In the genomic region with DNA sequence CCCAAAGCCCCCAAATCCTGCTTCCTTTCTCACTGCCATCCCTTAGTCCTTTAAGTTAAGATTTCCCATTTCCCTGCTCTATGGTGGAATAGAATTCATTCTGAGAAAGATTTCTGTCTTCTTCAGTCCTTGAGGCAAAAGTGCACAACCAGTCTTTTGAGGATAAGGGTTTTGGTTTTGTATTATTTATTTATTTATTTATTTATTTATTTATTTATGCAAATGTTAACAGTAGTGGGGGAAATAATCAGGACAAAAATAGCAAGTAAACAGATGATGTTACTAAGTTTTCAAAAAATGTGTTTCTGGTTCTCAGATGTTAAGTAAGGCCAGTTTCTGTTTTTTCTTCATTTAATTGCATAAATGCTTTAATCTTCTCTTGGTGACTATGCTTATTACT, we compare ENCODE assay signal across 37 cellular contexts.
"Had no signal": no experiment of that assay in that cellular context is flagged by ENCODE, and none has a peak within 500 bp of the region (broad histone marks: within the 10 kb centered on the region; RNA-seq: fewer than 3 reads in every experiment).

No MANE protein-coding gene starts in this region.

- H3K4me1 Mint-ChIP-seq: brain had no signal

- DNase-seq: activated CD4-positive, alpha-beta memory T cell treated with anti-CD3 and anti-CD28 coated beads, Interleukin-2, amount 10 ng/mL, durations not matched to agents 7 days and 5 days; activated CD4-positive, alpha-beta T cell treated with anti-CD3 and anti-CD28 coated beads for 1 hour; activated CD4-positive, alpha-beta T cell treated with anti-CD3 and anti-CD28 coated beads for 36 hours; activated CD4-positive, alpha-beta T cell treated with anti-CD3 and anti-CD28 coated beads for 48 hours; activated CD4-positive, alpha-beta T cell treated with anti-CD3 and anti-CD28 coated beads, Interleukin-2, amount 10 ng/mL, durations not matched to agents 7 days and 5 days; activated CD4-positive, alpha-beta T cell treated with anti-CD3 and anti-CD28 coated beads, Interleukin-2, amount 50 U/mL, for 48 hours; activated CD4-positive, CD25-positive, alpha-beta regulatory T cell; activated CD8-positive, alpha-beta memory T cell treated with anti-CD3 and anti-CD28 coated beads for 24 hours; activated CD8-positive, alpha-beta memory T cell treated with anti-CD3 and anti-CD28 coated beads, Interleukin-2, amount 10 ng/mL, durations not matched to agents 7 days and 5 days; activated CD8-positive, alpha-beta memory T cell treated with anti-CD3 and anti-CD28 coated beads, Interleukin-2, amount 50 U/mL, for 48 hours; activated CD8-positive, alpha-beta T cell treated with anti-CD3 and anti-CD28 coated beads, Interleukin-2, amount 10 ng/mL, durations not matched to agents 7 days and 5 days; activated effector memory CD4-positive, alpha-beta T cell treated with Interleukin-2 at 50 U/mL for 16 hours; activated gamma-delta T cell; activated naive CD4-positive, alpha-beta T cell treated with anti-CD3 and anti-CD28 coated beads, Interleukin-2, amount 10 ng/mL, durations not matched to agents 7 days and 5 days; activated naive CD4-positive, alpha-beta T cell treated with Interleukin-2 at 50 U/mL for 16 hours; activated naive CD8-positive, alpha-beta T cell treated with anti-CD3 and anti-CD28 coated beads, Interleukin-2, amount 10 ng/mL, durations not matched to agents 7 days and 5 days; activated naive CD8-positive, alpha-beta T cell treated with anti-CD3 and anti-CD28 coated beads, Interleukin-2, amount 50 U/mL, for 24 hours; activated T-cell treated with anti-CD3 and anti-CD28 coated beads, Interleukin-2, amount 50 U/mL, for 24 hours; activated T-cell treated with anti-CD3 and anti-CD28 coated beads, Interleukin-2, amount 50 U/mL, for 48 hours; amygdala; anterior cingulate cortex; central memory CD4-positive, alpha-beta T cell; T-helper 1 cell; T-helper 2 cell; T-helper 9 cell had no signal

- FAIRE-seq: bronchial epithelial cell, TTC549 had no signal

- ATAC-seq: activated CD4-positive, alpha-beta T cell treated with anti-CD3 and anti-CD28 coated beads for 36 hours; activated CD4-positive, CD25-positive, alpha-beta regulatory T cell treated with anti-CD3 and anti-CD28 coated beads, Interleukin-2, amount 50 U/mL, for 24 hours; activated CD8-positive, alpha-beta memory T cell treated with anti-CD3 and anti-CD28 coated beads, Interleukin-2, amount 10 ng/mL, durations not matched to agents 7 days and 5 days; activated CD8-positive, alpha-beta T cell treated with anti-CD3 and anti-CD28 coated beads, Interleukin-2, amount 10 ng/mL, durations not matched to agents 7 days and 5 days; activated naive CD8-positive, alpha-beta T cell treated with anti-CD3 and anti-CD28 coated beads, Interleukin-2, amount 50 U/mL, for 24 hours had no signal

- H3K27me3 Mint-ChIP-seq: activated CD4-positive, alpha-beta memory T cell treated with anti-CD3 and anti-CD28 coated beads, Interleukin-2, amount 10 ng/mL, durations not matched to agents 7 days and 5 days; activated CD4-positive, alpha-beta T cell treated with anti-CD3 and anti-CD28 coated beads for 36 hours; activated CD4-positive, alpha-beta T cell treated with anti-CD3 and anti-CD28 coated beads, Interleukin-2, amount 10 ng/mL, durations not matched to agents 7 days and 5 days; activated CD8-positive, alpha-beta memory T cell treated with anti-CD3 and anti-CD28 coated beads, Interleukin-2, amount 10 ng/mL, durations not matched to agents 7 days and 5 days; activated naive CD4-positive, alpha-beta T cell treated with anti-CD3 and anti-CD28 coated beads, Interleukin-2, amount 10 ng/mL, durations not matched to agents 7 days and 5 days; activated naive CD4-positive, alpha-beta T cell treated with anti-CD3 and anti-CD28 coated beads, Interleukin-2, amount 50 U/mL, for 24 hours; activated naive CD8-positive, alpha-beta T cell; activated naive CD8-positive, alpha-beta T cell treated with anti-CD3 and anti-CD28 coated beads, Interleukin-2, amount 10 ng/mL, durations not matched to agents 7 days and 5 days; activated naive CD8-positive, alpha-beta T cell treated with anti-CD3 and anti-CD28 coated beads, Interleukin-2, amount 50 U/mL, for 24 hours; activated T-cell treated with anti-CD3 and anti-CD28 coated beads, Interleukin-2, amount 50 U/mL, for 24 hours; brain had no signal

- H3K27ac Mint-ChIP-seq: activated CD4-positive, alpha-beta memory T cell treated with anti-CD3 and anti-CD28 coated beads, Interleukin-2, amount 10 ng/mL, durations not matched to agents 7 days and 5 days; activated CD4-positive, alpha-beta T cell treated with anti-CD3 and anti-CD28 coated beads for 36 hours; activated CD4-positive, alpha-beta T cell treated with anti-CD3 and anti-CD28 coated beads, Interleukin-2, amount 10 ng/mL, durations not matched to agents 7 days and 5 days; activated CD8-positive, alpha-beta memory T cell treated with anti-CD3 and anti-CD28 coated beads, Interleukin-2, amount 10 ng/mL, durations not matched to agents 7 days and 5 days; activated CD8-positive, alpha-beta T cell treated with anti-CD3 and anti-CD28 coated beads, Interleukin-2, amount 10 ng/mL, durations not matched to agents 7 days and 5 days; activated naive CD4-positive, alpha-beta T cell treated with anti-CD3 and anti-CD28 coated beads, Interleukin-2, amount 10 ng/mL, durations not matched to agents 7 days and 5 days; activated naive CD4-positive, alpha-beta T cell treated with anti-CD3 and anti-CD28 coated beads, Interleukin-2, amount 50 U/mL, for 24 hours; activated naive CD8-positive, alpha-beta T cell; activated naive CD8-positive, alpha-beta T cell treated with anti-CD3 and anti-CD28 coated beads, Interleukin-2, amount 10 ng/mL, durations not matched to agents 7 days and 5 days; activated naive CD8-positive, alpha-beta T cell treated with anti-CD3 and anti-CD28 coated beads, Interleukin-2, amount 50 U/mL, for 24 hours; activated T-cell treated with anti-CD3 and anti-CD28 coated beads, Interleukin-2, amount 50 U/mL, for 24 hours; activated T-helper 2 cell treated with anti-CD3 and anti-CD28 coated beads, Interferon-gamma antibody, Interleukin-2, Interleukin-4, amounts not matched to agents 10 μg/mL and 5 μg/mL and 100 μg/mL, durations not matched to agents 14 hours and 24 hours and 36 hours; T-helper 1 cell treated with Interleukin-12 subunit alpha and Interleukin-12 subunit beta and Interleukin-4 antibody, amounts not matched to agents 30 μg/mL and 1 μg/mL, for 36 hours; T-helper 2 cell treated with Interferon-gamma antibody and Interleukin-4, amounts not matched to agents 5 μg/mL and 100 μg/mL, for 36 hours had no signal

- H3K9me3 Mint-ChIP-seq: activated naive CD4-positive, alpha-beta T cell treated with anti-CD3 and anti-CD28 coated beads, Interleukin-2, amount 10 ng/mL, durations not matched to agents 7 days and 5 days; activated naive CD4-positive, alpha-beta T cell treated with anti-CD3 and anti-CD28 coated beads, Interleukin-2, amount 50 U/mL, for 24 hours; activated naive CD8-positive, alpha-beta T cell treated with anti-CD3 and anti-CD28 coated beads, Interleukin-2, amount 50 U/mL, for 24 hours; activated T-cell treated with anti-CD3 and anti-CD28 coated beads, Interleukin-2, amount 50 U/mL, for 24 hours; activated T-helper 2 cell treated with anti-CD3 and anti-CD28 coated beads, Interferon-gamma antibody, Interleukin-2, Interleukin-4, amounts not matched to agents 10 μg/mL and 5 μg/mL and 100 μg/mL, durations not matched to agents 14 hours and 24 hours and 36 hours; T-helper 1 cell treated with Interleukin-12 subunit alpha and Interleukin-12 subunit beta and Interleukin-4 antibody, amounts not matched to agents 30 μg/mL and 1 μg/mL, for 36 hours had no signal

- H3K4me3 Mint-ChIP-seq: activated CD4-positive, alpha-beta memory T cell treated with anti-CD3 and anti-CD28 coated beads, Interleukin-2, amount 10 ng/mL, durations not matched to agents 7 days and 5 days; activated CD4-positive, alpha-beta T cell treated with anti-CD3 and anti-CD28 coated beads for 36 hours; activated CD4-positive, alpha-beta T cell treated with anti-CD3 and anti-CD28 coated beads, Interleukin-2, amount 10 ng/mL, durations not matched to agents 7 days and 5 days; activated CD8-positive, alpha-beta memory T cell treated with anti-CD3 and anti-CD28 coated beads, Interleukin-2, amount 10 ng/mL, durations not matched to agents 7 days and 5 days; activated CD8-positive, alpha-beta T cell treated with anti-CD3 and anti-CD28 coated beads, Interleukin-2, amount 10 ng/mL, durations not matched to agents 7 days and 5 days; activated naive CD4-positive, alpha-beta T cell treated with anti-CD3 and anti-CD28 coated beads, Interleukin-2, amount 10 ng/mL, durations not matched to agents 7 days and 5 days; activated naive CD4-positive, alpha-beta T cell treated with anti-CD3 and anti-CD28 coated beads, Interleukin-2, amount 50 U/mL, for 24 hours; activated naive CD8-positive, alpha-beta T cell; activated naive CD8-positive, alpha-beta T cell treated with anti-CD3 and anti-CD28 coated beads, Interleukin-2, amount 10 ng/mL, durations not matched to agents 7 days and 5 days; activated naive CD8-positive, alpha-beta T cell treated with anti-CD3 and anti-CD28 coated beads, Interleukin-2, amount 50 U/mL, for 24 hours; activated T-cell treated with anti-CD3 and anti-CD28 coated beads, Interleukin-2, amount 50 U/mL, for 24 hours; brain; T-helper 1 cell treated with Interleukin-12 subunit alpha and Interleukin-12 subunit beta and Interleukin-4 antibody, amounts not matched to agents 30 μg/mL and 1 μg/mL, for 36 hours; T-helper 2 cell treated with Interferon-gamma antibody and Interleukin-4, amounts not matched to agents 5 μg/mL and 100 μg/mL, for 36 hours had no signal

- H3K27ac ChIP-seq: ascending aorta, cardiac muscle cell, VCaP had no signal
